Comparison of ENCODE assay signal across 8 cellular contexts in genomic region chr11:100719809-100720221, GRCh38. TPM values are rescaled to one million over a fixed set of nuclear protein-coding genes. Genes with fewer than 3 reads are reported as not detected.
A peak's percentile ranks its signal among the peaks of the same experiment; 100 is the strongest.
DNase-seq lines count a peak whose midpoint lies in the region; ATAC-seq and TF ChIP-seq lines count a peak whose summit lies in the region.

No MANE protein-coding gene starts in this region.

- no peaks in the 10 kb centered on the region for H3K36me3 Mint-ChIP-seq in T-helper 17 cell (ENCODE audit: low read depth)

- H3K36me3 ChIP-seq in MG63 (no peaks in the 10 kb centered on the region), transverse colon (no peaks in the 10 kb centered on the region)

- H3K4me1 ChIP-seq in transverse colon = peaks cover 9 to 28% (median 12%) of the 10 kb centered on the region in 4 donors

- H3K4me1 Mint-ChIP-seq in T-helper 17 cell = no peaks in the 10 kb centered on the region

- TF ChIP-seq CTCF in transverse colon (IDR thresholded peaks at IDR 0.05) = no peak

- in situ Hi-C loops in transverse colon (cut with MboI; ENCODE audit: low pct_ligation_motif_present in 1 of 4, low pct_unique_long_range_greater_than_20kb in 1 of 4, low sequenced_read_pairs in 3 of 4) = no loop called here

- H3K27ac ChIP-seq in transverse colon = peak overlapping the region; percentile 11 to 63 (median 50)

- no peaks in the 10 kb centered on the region for H3K27me3 Mint-ChIP-seq in T-helper 17 cell

- DNase-seq in AG08396 (ENCODE audit: low spot score) = peak; percentile 78
- peak; percentile 76 for DNase-seq in MG63
- peak; percentile 90 for DNase-seq in cerebellar cortex (ENCODE audit: low spot score)
- DNase-seq in left colon = peak in 1 of 2 donors; percentile 61
- peak; percentile 39 for DNase-seq in transverse colon
- DNase-seq in activated naive CD4-positive, alpha-beta T cell treated with Interleukin-2 at 50 U/mL for 16 hours = no peak
- DNase-seq in T-helper 17 cell = no peak

- TF ChIP-seq EP300 in transverse colon (IDR thresholded peaks at IDR 0.05; ENCODE audit: low read depth) = no peak

- intact Hi-C loops in left colon (cut with DNase I, micrococcal nuclease) (no loop called here), transverse colon (cut with DNase I; ENCODE audit: low total_unique reads) (no loop called here)

- WGBS in transverse colon (ENCODE audit: low coverage in 1 of 2), 2 donors = 37 to 50% methylated on average over 3 of the region's 3 CpGs

- H3K27ac Mint-ChIP-seq in T-helper 17 cell = no peak overlapping the region

- no peaks in the 10 kb centered on the region for H3K27me3 ChIP-seq in MG63
- no peaks in the 10 kb centered on the region for H3K27me3 ChIP-seq in transverse colon

- H3K4me3 Mint-ChIP-seq in T-helper 17 cell = no peak overlapping the region

- H3K9me3 ChIP-seq in MG63 (no peaks in the 10 kb centered on the region), transverse colon (no peaks in the 10 kb centered on the region), T-helper 17 cell (ENCODE audit: control insufficient read depth, low read length, poor library complexity, severe bottlenecking) (no peaks in the 10 kb centered on the region)

- no peak overlapping the region for H3K4me3 ChIP-seq in MG63
- no peak overlapping the region for H3K4me3 ChIP-seq in transverse colon

- ATAC-seq in left colon = peak; percentile 68
- no peak for ATAC-seq in T-helper 17 cell
- no peak for ATAC-seq in GM18868 (IDR thresholded peaks at IDR 0.05; ENCODE audit: unreplicated experiment)

- no peak for TF ChIP-seq POLR2A in transverse colon (IDR thresholded peaks at IDR 0.05)

RNA-seq across cellular contexts. Expression of gene ARHGAP42, which starts 32.7 kb away (rescaled TPM):
- total RNA-seq in MG63 (2014; rRNA removed; shearing (Covaris generic); ENCODE audit: low replicate concordance) = 1.4 and 2.0 TPM in 2 replicates
- total RNA-seq in left colon = 10 to 100 TPM; 29.0 to 44.8 TPM
- total RNA-seq in transverse colon = 10 to 100 TPM; 33.3 to 62.5 (median 40.9) TPM
- total RNA-seq in T-helper 17 cell = under 1 TPM; 0.12 to 0.31 TPM

Comparison
In these comparisons a context has a peak if more than half of its experiments do, and no peak if none do; other contexts are left out.
1. DNase-seq: peak in AG08396 (single experiment), MG63 (single experiment), cerebellar cortex (single experiment) and transverse colon (single experiment); none in activated naive CD4-positive, alpha-beta T cell treated with Interleukin-2 at 50 U/mL for 16 hours (single experiment) and T-helper 17 cell (0 of 3).